In genomic region chr21:41953831-41954653, GRCh38 we compare ENCODE assay signal across 1 cellular context.
A peak's percentile ranks its signal among the peaks of the same experiment; 100 is the strongest.
TF ChIP-seq lines count a peak whose summit lies in the region.

Gene C2CD2, minus strand, starts transcription at chr21:41954018. Its CDS starts 370 bp downstream, at chr21:41953648.

TF ChIP-seq in HepG2, 621 proteins besides CTCF, POLR2A, EP300 and RAD21 (continued from another document and continues in another):
- TF ChIP-seq NFAT5 (CRISPR knock-in tag; IDR thresholded peaks at IDR 0.05) (peak; percentile 53), ATF2 (CRISPR knock-in tag; IDR thresholded peaks at IDR 0.05) (0 out of 2 replicates have a peak, but pooled peaks have one; percentile 15), ZNF230 (CRISPR knock-in tag; IDR thresholded peaks at IDR 0.05) (peak; percentile 71; the same call in 1 of the 2 replicates), ARHGAP35 (CRISPR knock-in tag; IDR thresholded peaks at IDR 0.05; ENCODE audit: borderline replicate concordance) (peak; percentile 85), PRMT3 (CRISPR knock-in tag; IDR thresholded peaks at IDR 0.05; ENCODE audit: borderline replicate concordance, low read depth) (peak; percentile 50), ZNF724P (CRISPR knock-in tag; IDR thresholded peaks at IDR 0.05; ENCODE audit: borderline replicate concordance) (peak; percentile 87; the same call in 1 of the 2 replicates), ZNF841 (CRISPR knock-in tag; IDR thresholded peaks at IDR 0.05; ENCODE audit: borderline replicate concordance) (peak; percentile 65; the same call in 1 of the 2 replicates), IRF9 (CRISPR knock-in tag; IDR thresholded peaks at IDR 0.05; ENCODE audit: borderline replicate concordance) (peak; percentile 47; the same call in 1 of the 2 replicates), ZNF740 (CRISPR knock-in tag; IDR thresholded peaks at IDR 0.05) (no peak), THAP11 (CRISPR knock-in tag; IDR thresholded peaks at IDR 0.05) (peak; percentile 37; the same call in 1 of the 2 replicates), EEA1 (CRISPR knock-in tag; IDR thresholded peaks at IDR 0.05; ENCODE audit: borderline replicate concordance) (peak; percentile 81; the same call in 1 of the 2 replicates), GATAD1 (CRISPR knock-in tag; IDR thresholded peaks at IDR 0.05) (peak; percentile 15; the same call in 1 of the 2 replicates), ERF (CRISPR knock-in tag; IDR thresholded peaks at IDR 0.05) (peak; percentile 61), ZNF687 (CRISPR knock-in tag; IDR thresholded peaks at IDR 0.05) (peak; percentile 92), SAFB2 (CRISPR knock-in tag; IDR thresholded peaks at IDR 0.05; ENCODE audit: borderline replicate concordance, low read depth) (peak; percentile 21; the same call in 1 of the 2 replicates), ZNF615 (CRISPR knock-in tag; IDR thresholded peaks at IDR 0.05; ENCODE audit: borderline replicate concordance) (no peak), ZNF253 (CRISPR knock-in tag; IDR thresholded peaks at IDR 0.05; ENCODE audit: borderline replicate concordance) (0 out of 2 replicates have a peak, but pooled peaks have one; percentile 52), HOXA9 (CRISPR knock-in tag; IDR thresholded peaks at IDR 0.05; ENCODE audit: borderline replicate concordance) (0 out of 2 replicates have a peak, but pooled peaks have one; percentile 57), ZNF749 (CRISPR knock-in tag; IDR thresholded peaks at IDR 0.05; ENCODE audit: borderline replicate concordance) (peak; percentile 67; the same call in 1 of the 2 replicates), ZBTB2 (CRISPR knock-in tag; IDR thresholded peaks at IDR 0.05; ENCODE audit: low read depth) (peak; percentile 36; the same call in 1 of the 2 replicates), ZBTB14 (CRISPR knock-in tag; IDR thresholded peaks at IDR 0.05) (peak; percentile 22; the same call in 1 of the 2 replicates), ZNF557 (CRISPR knock-in tag; IDR thresholded peaks at IDR 0.05) (no peak), KLF12 (CRISPR knock-in tag; IDR thresholded peaks at IDR 0.05; ENCODE audit: borderline replicate concordance) (no peak), DPF2 (CRISPR knock-in tag; IDR thresholded peaks at IDR 0.05; ENCODE audit: borderline replicate concordance, low read depth) (0 out of 2 replicates have a peak, but pooled peaks have one; percentile 16), ZNF138 (CRISPR knock-in tag; IDR thresholded peaks at IDR 0.05; ENCODE audit: low read depth) (peak; percentile 74; the same call in 1 of the 2 replicates), REL (CRISPR knock-in tag; conservative IDR thresholded peaks at IDR 0.05) (0 out of 2 replicates have a peak, but pooled peaks have one; percentile 45), ZSCAN31 (CRISPR knock-in tag; IDR thresholded peaks at IDR 0.05; ENCODE audit: low read depth) (peak; percentile 79; the same call in 1 of the 2 replicates), JUNB (CRISPR knock-in tag; IDR thresholded peaks at IDR 0.05; ENCODE audit: borderline replicate concordance) (peak; percentile 26; the same call in 1 of the 2 replicates), MYC (CRISPR knock-in tag; IDR thresholded peaks at IDR 0.05; ENCODE audit: borderline replicate concordance) (peak; percentile 78), ZNF570 (CRISPR knock-in tag; IDR thresholded peaks at IDR 0.05; ENCODE audit: borderline replicate concordance) (0 out of 2 replicates have a peak, but pooled peaks have one; percentile 79), NFE2L1 (CRISPR knock-in tag; IDR thresholded peaks at IDR 0.05; ENCODE audit: borderline replicate concordance) (0 out of 2 replicates have a peak, but pooled peaks have one; percentile 70), DNMT1 (CRISPR knock-in tag; IDR thresholded peaks at IDR 0.05) (0 out of 2 replicates have a peak, but pooled peaks have one; percentile 24), RBFOX2 (IDR thresholded peaks at IDR 0.05; ENCODE audit: low read depth, low read length) (peak; percentile 53), ZNF331 (CRISPR knock-in tag; IDR thresholded peaks at IDR 0.05) (peak; percentile 56; the same call in 1 of the 2 replicates), BORCS8-MEF2B (CRISPR knock-in tag; IDR thresholded peaks at IDR 0.05) (peak; percentile 82; the same call in 1 of the 2 replicates), ZNF784 (CRISPR knock-in tag; IDR thresholded peaks at IDR 0.05; ENCODE audit: borderline replicate concordance) (peak; percentile 90; the same call in 1 of the 2 replicates), ARNT2 (CRISPR knock-in tag; IDR thresholded peaks at IDR 0.05; ENCODE audit: low read depth) (peak; percentile 92), ZNF33B (CRISPR knock-in tag; IDR thresholded peaks at IDR 0.05) (peak; percentile 85; the same call in 1 of the 2 replicates), CREB3 (CRISPR knock-in tag; IDR thresholded peaks at IDR 0.05) (peak; percentile 20; the same call in 1 of the 2 replicates), ZNF30 (CRISPR knock-in tag; IDR thresholded peaks at IDR 0.05) (no peak), POLR2G (IDR thresholded peaks at IDR 0.05; ENCODE audit: low read depth, low read length) (peak; percentile 19; the same call in 1 of the 2 replicates), ZNF782 (CRISPR knock-in tag; IDR thresholded peaks at IDR 0.05; ENCODE audit: borderline replicate concordance) (0 out of 2 replicates have a peak, but pooled peaks have one; percentile 72), ZFY (CRISPR knock-in tag; IDR thresholded peaks at IDR 0.05) (peak; percentile 92), HNRNPL (IDR thresholded peaks at IDR 0.05; ENCODE audit: low read depth, low read length) (peak; percentile 74; the same call in 1 of the 2 replicates)
